25 cellular contexts compared by ENCODE assay signal in the genomic region with DNA sequence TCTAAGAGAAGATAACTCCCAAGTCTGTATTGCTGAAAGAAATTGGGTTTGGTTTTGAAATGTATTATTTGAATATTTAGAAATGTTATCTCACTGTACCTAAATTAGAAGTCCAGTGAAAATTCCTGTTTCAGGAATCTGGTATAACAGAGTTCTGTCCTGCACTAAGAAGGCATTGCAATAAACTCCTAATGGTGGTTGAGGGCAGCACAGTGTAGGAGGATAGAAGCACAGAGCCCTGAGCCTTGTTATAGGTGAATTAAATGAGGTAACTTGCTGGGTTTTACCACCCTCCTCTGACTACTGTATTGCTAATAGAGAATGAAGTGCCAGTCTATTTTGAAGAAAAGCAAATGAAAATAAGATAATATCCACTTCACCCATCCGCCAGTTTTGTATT.
"Had no signal": no experiment of that assay in that cellular context is flagged by ENCODE, and none has a peak within 500 bp of the region (broad histone marks: within the 10 kb centered on the region; RNA-seq: fewer than 3 reads in every experiment).

No MANE protein-coding gene starts in this region.

- ATAC-seq: activated CD8-positive, alpha-beta memory T cell treated with anti-CD3 and anti-CD28 coated beads, Interleukin-2, amount 10 ng/mL, durations not matched to agents 7 days and 5 days; activated CD8-positive, alpha-beta T cell treated with anti-CD3 and anti-CD28 coated beads, Interleukin-2, amount 10 ng/mL, durations not matched to agents 7 days and 5 days; left lung; natural killer cell; right cardiac atrium; T-helper 17 cell had no signal

- H3K27ac Mint-ChIP-seq: activated CD8-positive, alpha-beta memory T cell treated with anti-CD3 and anti-CD28 coated beads, Interleukin-2, amount 10 ng/mL, durations not matched to agents 7 days and 5 days; activated CD8-positive, alpha-beta T cell treated with anti-CD3 and anti-CD28 coated beads, Interleukin-2, amount 10 ng/mL, durations not matched to agents 7 days and 5 days; activated naive CD4-positive, alpha-beta T cell treated with anti-CD3 and anti-CD28 coated beads, Interleukin-2, amount 50 U/mL, for 24 hours; activated T-helper 2 cell treated with anti-CD3 and anti-CD28 coated beads, Interferon-gamma antibody, Interleukin-2, Interleukin-4, amounts not matched to agents 10 μg/mL and 5 μg/mL and 100 μg/mL, durations not matched to agents 14 hours and 24 hours and 36 hours; dendritic cell treated with granulocyte-macrophage colony-stimulating factor and Interleukin-4, amounts not matched to agents 40 ng/mL and 50 ng/mL, for 4 days; natural killer cell; stimulated activated naive CD8-positive, alpha-beta T cell treated with anti-CD3 and anti-CD28 coated beads, Interleukin-15, Interleukin-2, amounts not matched to agents 100 ng/mL and 50 ng/mL, for 24 hours; T-helper 17 cell had no signal

- DNase-seq: activated CD4-positive, alpha-beta T cell treated with anti-CD3 and anti-CD28 coated beads, Interleukin-2, amount 50 U/mL, for 1 hour; activated CD4-positive, CD25-positive, alpha-beta regulatory T cell treated with anti-CD3 and anti-CD28 coated beads, Interleukin-2, amount 50 U/mL, for 72 hours; activated CD8-positive, alpha-beta memory T cell treated with anti-CD3 and anti-CD28 coated beads, Interleukin-2, amount 10 ng/mL, durations not matched to agents 7 days and 5 days; activated CD8-positive, alpha-beta T cell treated with anti-CD3 and anti-CD28 coated beads, Interleukin-2, amount 10 ng/mL, durations not matched to agents 7 days and 5 days; activated T-cell treated with anti-CD3 and anti-CD28 coated beads, Interleukin-2, amount 50 U/mL, for 48 hours; esophagus squamous epithelium; kidney glomerular epithelial cell; left lung; mesendoderm; natural killer cell; posterior cingulate gyrus; right cardiac atrium; spleen; stimulated activated CD4-positive, alpha-beta T cell treated with anti-CD3 and anti-CD28 coated beads, Interleukin-2, amount 100 ng/mL, for 48 hours; substantia nigra; T-helper 17 cell; T1000; upper lobe of left lung; WERI-Rb-1 had no signal

- H3K4me1 Mint-ChIP-seq: natural killer cell had no signal

- H3K4me3 Mint-ChIP-seq: activated CD8-positive, alpha-beta memory T cell treated with anti-CD3 and anti-CD28 coated beads, Interleukin-2, amount 10 ng/mL, durations not matched to agents 7 days and 5 days; activated CD8-positive, alpha-beta T cell treated with anti-CD3 and anti-CD28 coated beads, Interleukin-2, amount 10 ng/mL, durations not matched to agents 7 days and 5 days; activated naive CD4-positive, alpha-beta T cell treated with anti-CD3 and anti-CD28 coated beads, Interleukin-2, amount 50 U/mL, for 24 hours; central memory CD8-positive, alpha-beta T cell; dendritic cell treated with granulocyte-macrophage colony-stimulating factor and Interleukin-4, amounts not matched to agents 40 ng/mL and 50 ng/mL, for 4 days; natural killer cell; stimulated activated naive CD8-positive, alpha-beta T cell treated with anti-CD3 and anti-CD28 coated beads, Interleukin-15, Interleukin-2, amounts not matched to agents 100 ng/mL and 50 ng/mL, for 24 hours; T-helper 17 cell had no signal

- H3K36me3 Mint-ChIP-seq: natural killer cell had no signal

- H3K27ac ChIP-seq: esophagus squamous epithelium, left lung, spleen, upper lobe of left lung, WERI-Rb-1 had no signal

- H3K9me3 Mint-ChIP-seq: activated naive CD4-positive, alpha-beta T cell treated with anti-CD3 and anti-CD28 coated beads, Interleukin-2, amount 50 U/mL, for 24 hours; activated T-helper 2 cell treated with anti-CD3 and anti-CD28 coated beads, Interferon-gamma antibody, Interleukin-2, Interleukin-4, amounts not matched to agents 10 μg/mL and 5 μg/mL and 100 μg/mL, durations not matched to agents 14 hours and 24 hours and 36 hours; central memory CD8-positive, alpha-beta T cell; dendritic cell treated with granulocyte-macrophage colony-stimulating factor and Interleukin-4, amounts not matched to agents 40 ng/mL and 50 ng/mL, for 4 days; natural killer cell; stimulated activated naive CD8-positive, alpha-beta T cell treated with anti-CD3 and anti-CD28 coated beads, Interleukin-15, Interleukin-2, amounts not matched to agents 100 ng/mL and 50 ng/mL, for 24 hours had no signal

- H3K4me3 ChIP-seq: esophagus squamous epithelium, left lung, lung, spleen, upper lobe of left lung had no signal

- H3K9me3 ChIP-seq: esophagus squamous epithelium, left lung, spleen, upper lobe of left lung had no signal

- H3K27me3 ChIP-seq: esophagus squamous epithelium, left lung, spleen, upper lobe of left lung had no signal

- H3K27me3 Mint-ChIP-seq: activated CD8-positive, alpha-beta memory T cell treated with anti-CD3 and anti-CD28 coated beads, Interleukin-2, amount 10 ng/mL, durations not matched to agents 7 days and 5 days; activated naive CD4-positive, alpha-beta T cell treated with anti-CD3 and anti-CD28 coated beads, Interleukin-2, amount 50 U/mL, for 24 hours; central memory CD8-positive, alpha-beta T cell; dendritic cell treated with granulocyte-macrophage colony-stimulating factor and Interleukin-4, amounts not matched to agents 40 ng/mL and 50 ng/mL, for 4 days; stimulated activated naive CD8-positive, alpha-beta T cell treated with anti-CD3 and anti-CD28 coated beads, Interleukin-15, Interleukin-2, amounts not matched to agents 100 ng/mL and 50 ng/mL, for 24 hours; T-helper 17 cell had no signal

- H3K36me3 ChIP-seq: left lung, WERI-Rb-1 had no signal

- H3K4me1 ChIP-seq: spleen had no signal
